14 cellular contexts compared by ENCODE assay signal in genomic region chr1:112934562-112934952, GRCh38. TPM values are rescaled to one million over a fixed set of nuclear protein-coding genes. Genes with fewer than 3 reads are reported as not detected.
DNase-seq lines count a peak whose midpoint lies in the region; ATAC-seq, FAIRE-seq and TF ChIP-seq lines count a peak whose summit lies in the region.
"Had no signal": no experiment of that assay in that cellular context is flagged by ENCODE, and none has a peak within 500 bp of the region (broad histone marks: within the 10 kb centered on the region; RNA-seq: fewer than 3 reads in every experiment).

No MANE protein-coding gene starts in this region.

- CTCF ChIA-PET in Calu3 (lab: Charles Lee): no interaction called here
- CTCF ChIA-PET in activated CD8-positive, alpha-beta T cell treated with anti-CD3 and anti-CD28 coated beads for 36 hours (lab: Charles Lee): interaction anchor here (1.4 to 2.7 kb wide), 2 partner anchors 54 to 138 kb away, joined by 4 to 11 read pairs; partner anchors contain the start of gene LRIG2
- CTCF ChIA-PET in OCI-LY7 (lab: Charles Lee; ENCODE audit: unreplicated experiment): no interaction called here

- intact Hi-C loops in Calu3 (cut with micrococcal nuclease; ENCODE audit: unreplicated experiment) (no loop called here), OCI-LY7 (cut with micrococcal nuclease; ENCODE audit: unreplicated experiment) (no loop called here), lower lobe of right lung (cut with DNase I) (no loop called here)
- intact Hi-C loops in activated CD8-positive, alpha-beta T cell treated with anti-CD3 and anti-CD28 coated beads for 36 hours (cut with micrococcal nuclease): no loop called here

- TF ChIP-seq CTCF in Calu3 (IDR thresholded peaks at IDR 0.05; ENCODE audit: unreplicated experiment) (no peak), keratinocyte (optimal IDR thresholded peaks at IDR 0.05 in 1 of 3, IDR thresholded peaks at IDR 0.05 in 1 of 3, conservative IDR thresholded peaks at IDR 0.05 in 1 of 3; ENCODE audit: extremely low read depth in 1 of 3, insufficient read depth in 2 of 3, low read length in 3 of 3) (no peak), OCI-LY7 (conservative IDR thresholded peaks at IDR 0.05; ENCODE audit: low read length) (no peak), lower lobe of right lung (IDR thresholded peaks at IDR 0.05) (no peak)
- TF ChIP-seq CTCF in activated CD8-positive, alpha-beta T cell treated with anti-CD3 and anti-CD28 coated beads for 36 hours (IDR thresholded peaks at IDR 0.05): no peak

- H3K79me2 ChIP-seq in keratinocyte (ENCODE audit: control insufficient read depth, insufficient read depth, low read length) (peaks cover 86% of the 10 kb centered on the region), OCI-LY7 (ENCODE audit: insufficient read depth, low read depth, low read length) (peaks cover 96% of the 10 kb centered on the region)

- peak overlapping the region; percentile 89 for H3K27ac Mint-ChIP-seq in Calu3 (ENCODE audit: unreplicated experiment)
- peak overlapping the region; percentile 77 for H3K27ac Mint-ChIP-seq in activated CD8-positive, alpha-beta T cell treated with anti-CD3 and anti-CD28 coated beads for 36 hours

- H2AFZ ChIP-seq in keratinocyte (ENCODE audit: control insufficient read depth, low read length): no peak overlapping the region
- no peak overlapping the region for H2AFZ ChIP-seq in neuronal stem cell (ENCODE audit: low read length)
- H2AFZ ChIP-seq in OCI-LY7 (ENCODE audit: low read length): no peak overlapping the region

- H3K79me1 ChIP-seq in neuronal stem cell (ENCODE audit: low read depth, low read length): no peaks in the 10 kb centered on the region

- H2BK12ac ChIP-seq in neuronal stem cell (ENCODE audit: low read length): no peak overlapping the region

- WGBS in neuronal stem cell (ENCODE audit: extremely low coverage in 2 of 2, insufficient read length in 2 of 2, insufficient replicate concordance in 1 of 2), 2 donors: no CpG with 5 or more reads among the region's 3 CpGs

- H3K9ac ChIP-seq in HUES48 (ENCODE audit: low read depth, low read length) (no peak overlapping the region), keratinocyte (ENCODE audit: control insufficient read depth, extremely low read depth, insufficient read depth, low read length) (peak overlapping the region; percentile 18), neuronal stem cell (ENCODE audit: low read depth, low read length, poor library complexity) (no peak overlapping the region)

- no peak overlapping the region for H3K23ac ChIP-seq in neuronal stem cell (ENCODE audit: low read depth, low read length, poor library complexity)

- no peak overlapping the region for H3K14ac ChIP-seq in neuronal stem cell (ENCODE audit: low read length)

- H3K27me3 ChIP-seq in HUES48 (ENCODE audit: control insufficient read depth, insufficient read depth, low read length): no peaks in the 10 kb centered on the region
- H3K27me3 ChIP-seq in keratinocyte (ENCODE audit: control insufficient read depth, extremely low read depth, insufficient read depth, low read length): no peaks in the 10 kb centered on the region
- no peaks in the 10 kb centered on the region for H3K27me3 ChIP-seq in neuronal stem cell (ENCODE audit: control insufficient read depth in 3 of 3, insufficient read depth in 3 of 3, low read depth in 1 of 3, low read length in 3 of 3)
- no peaks in the 10 kb centered on the region for H3K27me3 ChIP-seq in lower lobe of right lung (ENCODE audit: low read depth)

- no peak for ATAC-seq in activated CD8-positive, alpha-beta T cell treated with anti-CD3 and anti-CD28 coated beads for 36 hours
- ATAC-seq in HG02981 (IDR thresholded peaks at IDR 0.05; ENCODE audit: unreplicated experiment): no peak
- no peak for ATAC-seq in lower lobe of right lung

- POLR2A ChIA-PET in activated CD8-positive, alpha-beta T cell treated with anti-CD3 and anti-CD28 coated beads for 36 hours (lab: Charles Lee): interaction anchor here (1.6 kb wide), 1 partner anchor 10 kb away, joined by 4 read pairs; no protein-coding TSS in a partner anchor
- POLR2A ChIA-PET in OCI-LY7 (lab: Charles Lee): interaction anchor here (0.8 to 5.4 kb wide), 4 partner anchors 9 to 22 kb away, joined by 4 to 31 read pairs (median 10); partner anchors contain the start of gene SLC16A1

- peaks cover 31% of the 10 kb centered on the region for H3K4me1 ChIP-seq in HUES48 (ENCODE audit: control insufficient read depth, insufficient read depth, low read length)
- peaks cover 54% of the 10 kb centered on the region for H3K4me1 ChIP-seq in keratinocyte (ENCODE audit: control insufficient read depth, extremely low read depth, insufficient read depth, low read length)
- H3K4me1 ChIP-seq in neuronal stem cell (ENCODE audit: control insufficient read depth in 2 of 2, insufficient read depth in 1 of 2, low read depth in 1 of 2, low read length in 2 of 2): peaks cover 1 to 10% of the 10 kb centered on the region in 2 donors
- H3K4me1 ChIP-seq in OCI-LY7 (ENCODE audit: insufficient read depth, low read length, poor library complexity, severe bottlenecking): peaks cover 40% of the 10 kb centered on the region
- H3K4me1 ChIP-seq in lower lobe of right lung: no peaks in the 10 kb centered on the region

- no peaks in the 10 kb centered on the region for H3K9me3 ChIP-seq in HUES48 (ENCODE audit: control insufficient read depth, insufficient read depth, low read length)
- no peaks in the 10 kb centered on the region for H3K9me3 ChIP-seq in keratinocyte (ENCODE audit: control insufficient read depth, low read depth, low read length)
- H3K9me3 ChIP-seq in neuronal stem cell (replicated peaks in 1 of 2; ENCODE audit: control insufficient read depth in 2 of 2, insufficient read depth in 1 of 2, low read depth in 1 of 2, low read length in 2 of 2): peaks cover 0 to 2% of the 10 kb centered on the region in 2 donors
- H3K9me3 ChIP-seq in OCI-LY7 (ENCODE audit: low read length): no peaks in the 10 kb centered on the region; the same call in 1 of the 2 replicates
- no peaks in the 10 kb centered on the region for H3K9me3 ChIP-seq in lower lobe of right lung

- FAIRE-seq in keratinocyte (lab: Jason Lieb, UNC): no peak

- H4K20me1 ChIP-seq in keratinocyte (ENCODE audit: control insufficient read depth, extremely low read depth, insufficient read depth, low read length) (peaks cover 4% of the 10 kb centered on the region), OCI-LY7 (ENCODE audit: insufficient read depth, low read length) (peaks cover 17% of the 10 kb centered on the region; the same call in 1 of the 2 replicates)

- no peak overlapping the region for H2BK120ac ChIP-seq in neuronal stem cell (ENCODE audit: low read depth, low read length)

- peaks cover 64% of the 10 kb centered on the region for H3K36me3 ChIP-seq in HUES48 (ENCODE audit: control insufficient read depth, insufficient read depth, low read length)
- H3K36me3 ChIP-seq in keratinocyte (ENCODE audit: control insufficient read depth in 2 of 2, extremely low read depth in 1 of 2, insufficient read depth in 2 of 2, low read length in 2 of 2): no peaks in the 10 kb centered on the region
- peaks cover 0 to 34% of the 10 kb centered on the region in 2 donors for H3K36me3 ChIP-seq in neuronal stem cell (replicated peaks in 1 of 2; ENCODE audit: control insufficient read depth in 2 of 2, insufficient read depth in 2 of 2, low read length in 2 of 2)
- H3K36me3 ChIP-seq in OCI-LY7 (ENCODE audit: insufficient read depth, low read length): peaks cover 33% of the 10 kb centered on the region; the same call in 1 of the 2 replicates
- no peaks in the 10 kb centered on the region for H3K36me3 ChIP-seq in lower lobe of right lung

- peaks cover 32% of the 10 kb centered on the region for H3K4me1 Mint-ChIP-seq in Calu3 (ENCODE audit: low read depth, unreplicated experiment)
- peaks cover 35% of the 10 kb centered on the region for H3K4me1 Mint-ChIP-seq in activated CD8-positive, alpha-beta T cell treated with anti-CD3 and anti-CD28 coated beads for 36 hours (ENCODE audit: low read depth)

- DNase-seq in Calu3: no peak
- no peak for DNase-seq in activated CD8-positive, alpha-beta T cell treated with anti-CD3 and anti-CD28 coated beads for 36 hours
- DNase-seq in keratinocyte (ENCODE audit: low read depth, low spot score): no peak
- DNase-seq in neuronal stem cell (ENCODE audit: low spot score): no peak
- no peak for DNase-seq in OCI-LY7 (ENCODE audit: low spot score)
- DNase-seq in lower lobe of right lung: no peak
- DNase-seq: activated CD4-positive, CD25-positive, alpha-beta regulatory T cell treated with anti-CD3 and anti-CD28 coated beads, Interleukin-2, amount 50 U/mL, for 72 hours; H7; hippocampal formation; NCI-H2171; stimulated activated CD4-positive, alpha-beta T cell treated with anti-CD3 and anti-CD28 coated beads, Interleukin-4, amount 100 ng/mL, for 1 hour had no signal

- H3K36me3 Mint-ChIP-seq in Calu3 (ENCODE audit: insufficient read depth, unreplicated experiment): no peaks in the 10 kb centered on the region
- peaks cover 9% of the 10 kb centered on the region for H3K36me3 Mint-ChIP-seq in activated CD8-positive, alpha-beta T cell treated with anti-CD3 and anti-CD28 coated beads for 36 hours (ENCODE audit: low read depth)

- H3K27me3 Mint-ChIP-seq in Calu3 (ENCODE audit: unreplicated experiment): no peaks in the 10 kb centered on the region
- no peaks in the 10 kb centered on the region for H3K27me3 Mint-ChIP-seq in activated CD8-positive, alpha-beta T cell treated with anti-CD3 and anti-CD28 coated beads for 36 hours

- no peak overlapping the region for H2AK5ac ChIP-seq in neuronal stem cell (ENCODE audit: low read depth, low read length)

- H2BK5ac ChIP-seq in neuronal stem cell (ENCODE audit: low read length): no peak overlapping the region

- H3K27ac ChIP-seq in HUES48 (ENCODE audit: low read depth, low read length) (peak overlapping the region; percentile 36), keratinocyte (ENCODE audit: control insufficient read depth, insufficient read depth, low read length) (peak overlapping the region; percentile 87), neuronal stem cell (replicated peaks; ENCODE audit: low read length) (no peak overlapping the region), OCI-LY7 (ENCODE audit: low read depth, low read length, poor library complexity, severe bottlenecking) (no peak overlapping the region), lower lobe of right lung (no peak overlapping the region)

- no peaks in the 10 kb centered on the region for H3K9me2 ChIP-seq in OCI-LY7 (ENCODE audit: insufficient read depth, low read length)

- H3K4me3 Mint-ChIP-seq in Calu3 (ENCODE audit: low read depth, unreplicated experiment): peak overlapping the region; percentile 2
- H3K4me3 Mint-ChIP-seq in activated CD8-positive, alpha-beta T cell treated with anti-CD3 and anti-CD28 coated beads for 36 hours: no peak overlapping the region

- no peaks in the 10 kb centered on the region for H3K9me1 ChIP-seq in keratinocyte (ENCODE audit: control insufficient read depth, extremely low read depth, insufficient read depth, low read length)

- BruUV-seq in Calu3 (replicated peaks; lab: Mats Ljungman, UMichigan) (no TSS peak), OCI-LY7 (replicated peaks; lab: Mats Ljungman, UMichigan) (no TSS peak)

- dilution Hi-C loops in keratinocyte (cut with MboI; ENCODE audit: extremely low pct_ligation_motif_present, low sequenced_read_pairs): no loop called here

- no peak overlapping the region for H3K4ac ChIP-seq in neuronal stem cell (ENCODE audit: low read length)

- no peak overlapping the region for H3K4me3 ChIP-seq in HUES48 (ENCODE audit: low read depth, low read length)
- peak overlapping the region in 2 of 3 experiments; percentile 9 to 17 for H3K4me3 ChIP-seq in keratinocyte (ENCODE audit: control insufficient read depth in 2 of 3, extremely low read depth in 1 of 3, insufficient read depth in 2 of 3, low read depth in 1 of 3, low read length in 3 of 3)
- no peak overlapping the region for H3K4me3 ChIP-seq in neuronal stem cell (ENCODE audit: low read length in 2 of 2)
- H3K4me3 ChIP-seq in OCI-LY7 (ENCODE audit: low read depth, low read length, poor library complexity, severe bottlenecking): no peak overlapping the region
- H3K4me3 ChIP-seq in lower lobe of right lung: no peak overlapping the region
- H3K4me3 ChIP-seq: lung had no signal

- no peaks in the 10 kb centered on the region for H3K9me3 Mint-ChIP-seq in Calu3 (ENCODE audit: low read depth, unreplicated experiment)
- H3K9me3 Mint-ChIP-seq in activated CD8-positive, alpha-beta T cell treated with anti-CD3 and anti-CD28 coated beads for 36 hours: no peaks in the 10 kb centered on the region

- no peak overlapping the region for H2BK15ac ChIP-seq in neuronal stem cell (ENCODE audit: low read length)

- H3K4me2 ChIP-seq in keratinocyte (ENCODE audit: control insufficient read depth, extremely low read depth, insufficient read depth, low read depth, low read length): peak overlapping the region; percentile 72
- no peak overlapping the region for H3K4me2 ChIP-seq in neuronal stem cell (ENCODE audit: insufficient read depth, low read length, poor library complexity, severe bottlenecking)
- H3K4me2 ChIP-seq in OCI-LY7 (ENCODE audit: low read length): no peak overlapping the region

- H4K8ac ChIP-seq in neuronal stem cell (ENCODE audit: low read depth, low read length): no peak overlapping the region

- no peak overlapping the region for H3K18ac ChIP-seq in neuronal stem cell (ENCODE audit: low read length)

- H4K91ac ChIP-seq in neuronal stem cell (ENCODE audit: low read depth, low read length, poor library complexity): no peak overlapping the region

RNA-seq across cellular contexts. Expression of gene SLC16A1, which starts 21.4 kb away (rescaled TPM):
- total RNA-seq in Calu3 (2022): 59.2 and 60.3 TPM in 2 replicates
- total RNA-seq in activated CD8-positive, alpha-beta T cell treated with anti-CD3 and anti-CD28 coated beads for 36 hours: 10 to 100 TPM; 74.3 to 81.3 TPM
- polyA plus RNA-seq in keratinocyte: 221 to 269 TPM (median 242 TPM) in 3 replicates
- polyA plus RNA-seq in keratinocyte (2011; ENCODE audit: low read depth): 66.2 TPM
- 29.6 and 51.5 TPM in 2 replicates for polyA plus RNA-seq in keratinocyte (2011; cell fraction: cytosol; rRNA removed)
- 292 and 392 TPM in 2 replicates for polyA plus RNA-seq in keratinocyte (2011; cell fraction: nucleus; rRNA removed)
- polyA plus RNA-seq in keratinocyte (2012; ENCODE audit: low replicate concordance): 114 and 178 TPM in 2 replicates
- 315 to 729 TPM (median 646 TPM) in 3 replicates for polyA minus RNA-seq in keratinocyte
- polyA minus RNA-seq in keratinocyte (2011; cell fraction: cytosol; rRNA and poly(A)+ RNA removed): 218 TPM
- polyA minus RNA-seq in keratinocyte (2011; cell fraction: nucleus; rRNA and poly(A)+ RNA removed): 362 and 575 TPM in 2 replicates
- polyA plus RNA-seq in neuronal stem cell (2013, experiment 1 of 2): 78.4 TPM
- 80.4 TPM for polyA plus RNA-seq in neuronal stem cell (2013, experiment 2 of 2)
- 50.9 and 56.1 TPM in 2 replicates for total RNA-seq in OCI-LY7 (2014; rRNA removed; shearing (Covaris generic))
- total RNA-seq in OCI-LY7 (2022): 60.3 and 67.8 TPM in 2 replicates
- total RNA-seq in lower lobe of right lung: 9.8 TPM

Comparison
In these comparisons a context has a peak if more than half of its experiments do, and no peak if none do; other contexts are left out.
1. H3K27ac ChIP-seq: peak in HUES48 (single experiment) and keratinocyte (single experiment); none in neuronal stem cell (single experiment), OCI-LY7 (single experiment) and lower lobe of right lung (single experiment).
2. H3K4me3 ChIP-seq: peak in keratinocyte (2 of 3); none in HUES48 (single experiment), neuronal stem cell (0 of 2), OCI-LY7 (single experiment) and lower lobe of right lung (single experiment).